Comparison of ENCODE assay signal across 14 cellular contexts in genomic region chr1:108316545-108316944, GRCh38.
A peak's percentile ranks its signal among the peaks of the same experiment; 100 is the strongest.
DNase-seq lines count a peak whose midpoint lies in the region; ATAC-seq, FAIRE-seq and TF ChIP-seq lines count a peak whose summit lies in the region.
"Had no signal": no experiment of that assay in that cellular context is flagged by ENCODE, and none has a peak within 500 bp of the region (broad histone marks: within the 10 kb centered on the region; RNA-seq: fewer than 3 reads in every experiment).

No MANE protein-coding gene starts in this region.

- H4K20me1 ChIP-seq in HCT116 (ENCODE audit: insufficient read depth): no peaks in the 10 kb centered on the region

- H3K27me3 ChIP-seq in HCT116 (ENCODE audit: insufficient read depth, low read length): no peaks in the 10 kb centered on the region
- peaks cover 6% of the 10 kb centered on the region for H3K27me3 ChIP-seq in adipocyte (replicated peaks; ENCODE audit: control insufficient read depth, insufficient read depth, low read length)
- H3K27me3 ChIP-seq in CD8-positive, alpha-beta T cell (ENCODE audit: insufficient read depth, low read length): peaks cover 3% of the 10 kb centered on the region
- H3K27me3 ChIP-seq: SJSA1 had no signal

- H3K4me3 ChIP-seq in AG09309 (ENCODE audit: control insufficient read depth, low read depth, low read length) (no peak overlapping the region), HCT116 (replicated peaks in 1 of 2; ENCODE audit: low read depth in 1 of 2, low read length in 2 of 2) (no peak overlapping the region), adipocyte (ENCODE audit: low read length) (no peak overlapping the region)
- no peak overlapping the region for H3K4me3 ChIP-seq in CD8-positive, alpha-beta T cell (ENCODE audit: low read depth, low read length)
- H3K4me3 ChIP-seq: SJSA1 had no signal

- FAIRE-seq in HTR-8/SVneo (lab: Jason Lieb, UNC): no peak
- FAIRE-seq: frontal cortex had no signal

- H3K27ac Mint-ChIP-seq in CD8-positive, alpha-beta T cell: no peak overlapping the region
- H3K27ac Mint-ChIP-seq: memory B cell had no signal

- TF ChIP-seq CTCF in AG09309 (IDR thresholded peaks at IDR 0.05; ENCODE audit: control insufficient read depth, insufficient read depth, low read depth, low read length, missing control alignments) (peak; percentile 37), HCT116 (IDR thresholded peaks at IDR 0.05 in 2 of 3, conservative IDR thresholded peaks at IDR 0.05 in 1 of 3; ENCODE audit: borderline replicate concordance in 1 of 3, insufficient read depth in 1 of 3, low read depth in 2 of 3, low read length in 2 of 3) (peak; percentile 32 to 53 (median 48); a peak in 4 of 6 replicates)
- TF ChIP-seq CTCF in CD8-positive, alpha-beta T cell (IDR thresholded peaks at IDR 0.05): no peak

- ATAC-seq in HCT116: peak; percentile 63
- ATAC-seq in CD8-positive, alpha-beta T cell: no peak
- ATAC-seq in GM19467 (IDR thresholded peaks at IDR 0.05; ENCODE audit: unreplicated experiment): no peak
- ATAC-seq: sciatic nerve had no signal

- H3K4me1 Mint-ChIP-seq in CD8-positive, alpha-beta T cell (ENCODE audit: low read depth): no peaks in the 10 kb centered on the region
- H3K4me1 Mint-ChIP-seq: memory B cell had no signal

- H3K4me3 Mint-ChIP-seq in CD8-positive, alpha-beta T cell: no peak overlapping the region
- H3K4me3 Mint-ChIP-seq: memory B cell had no signal

- H3K4me1 ChIP-seq in HCT116 (ENCODE audit: control insufficient read depth in 1 of 2, insufficient read depth in 2 of 2, low read length in 2 of 2) (no peaks in the 10 kb centered on the region), adipocyte (ENCODE audit: control insufficient read depth, insufficient read depth, low read length) (no peaks in the 10 kb centered on the region)
- no peaks in the 10 kb centered on the region for H3K4me1 ChIP-seq in CD8-positive, alpha-beta T cell (ENCODE audit: insufficient read depth, low read length)
- H3K4me1 ChIP-seq: SJSA1 had no signal

- H3K4me2 ChIP-seq in HCT116 (ENCODE audit: low read length): no peak overlapping the region

- no peak overlapping the region for H3K9ac ChIP-seq in HCT116 (ENCODE audit: low read length)
- H3K9ac ChIP-seq in adipocyte (ENCODE audit: low read length): no peak overlapping the region

- TF ChIP-seq RAD21 in HCT116 (IDR thresholded peaks at IDR 0.05; ENCODE audit: low read depth): no peak

- no peaks in the 10 kb centered on the region for H3K9me3 Mint-ChIP-seq in CD8-positive, alpha-beta T cell
- H3K9me3 Mint-ChIP-seq: memory B cell had no signal

- intact Hi-C loops in HCT116 (cut with micrococcal nuclease): no loop called here
- intact Hi-C loops in CD8-positive, alpha-beta T cell (cut with DNase I, micrococcal nuclease): no loop called here

- H3K36me3 Mint-ChIP-seq in CD8-positive, alpha-beta T cell: no peaks in the 10 kb centered on the region
- H3K36me3 Mint-ChIP-seq: memory B cell had no signal

- H2AFZ ChIP-seq in HCT116 (ENCODE audit: low read depth, low read length, poor library complexity, severe bottlenecking): peak overlapping the region; percentile 33

- POLR2A ChIA-PET in HCT116 (lab: Charles Lee): no interaction called here
- POLR2A ChIA-PET in CD8-positive, alpha-beta T cell (lab: Charles Lee): no interaction called here

- DNase-seq in AG09309 (ENCODE audit: low read depth) (no peak), HCT116 (ENCODE audit: low read depth, low spot score) (peak; percentile 15), adipocyte (ENCODE audit: low read depth) (peak; percentile 2), kidney glomerular epithelial cell (lab: John Stamatoyannopoulos, UW) (peak; percentile 5), HTR-8/SVneo (ENCODE audit: insufficient read length, low spot score) (no peak), SKM-1 treated with dmso at 0.1 percent for 144 hours (lab: John Stamatoyannopoulos, UW; ENCODE audit: unreplicated experiment) (no peak)
- no peak for DNase-seq in CD8-positive, alpha-beta T cell
- DNase-seq: DND-41, NCI-H187 treated with DMSO at 0.1 percent for 48 hours had no signal

- TF ChIP-seq POLR2A in HCT116 (IDR thresholded peaks at IDR 0.05; ENCODE audit: borderline replicate concordance, extremely low read depth, insufficient read depth, insufficient read length): no peak

- CTCF ChIA-PET in HCT116 (lab: Charles Lee): interaction anchor here (1.0 to 1.3 kb wide), 3 partner anchors 245 to 948 kb away, joined by 3 to 7 read pairs (median 3); no protein-coding TSS in a partner anchor
- CTCF ChIA-PET in CD8-positive, alpha-beta T cell (lab: Charles Lee): no interaction called here

- H3K27ac ChIP-seq in HCT116 (ENCODE audit: low read depth, low read length): no peak overlapping the region
- H3K27ac ChIP-seq in CD8-positive, alpha-beta T cell (ENCODE audit: low read depth, low read length): no peak overlapping the region
- H3K27ac ChIP-seq: SJSA1 had no signal

- no peaks in the 10 kb centered on the region for H3K79me2 ChIP-seq in HCT116 (ENCODE audit: insufficient read depth, low read length)

- RAD21 ChIA-PET in HCT116 (lab: Charles Lee; ENCODE audit: low non-redundant PET in 1 of 2, low total read pairs in 2 of 2, uncharacterized antibody in 2 of 2, unreplicated experiment in 2 of 2): no interaction called here

- peaks cover 14% of the 10 kb centered on the region for H3K27me3 Mint-ChIP-seq in CD8-positive, alpha-beta T cell (ENCODE audit: low read depth)

- H3K9me2 ChIP-seq in HCT116 (ENCODE audit: insufficient read depth): no peaks in the 10 kb centered on the region

- H3K36me3 ChIP-seq in HCT116 (ENCODE audit: control insufficient read depth in 1 of 2, insufficient read depth in 2 of 2, low read length in 2 of 2): no peaks in the 10 kb centered on the region
- no peaks in the 10 kb centered on the region for H3K36me3 ChIP-seq in adipocyte (ENCODE audit: control insufficient read depth, insufficient read depth, low read length, severe bottlenecking)
- H3K36me3 ChIP-seq in CD8-positive, alpha-beta T cell (ENCODE audit: insufficient read depth, low read length): no peaks in the 10 kb centered on the region
- H3K36me3 ChIP-seq: SJSA1 had no signal

- BruUV-seq in HCT116 (replicated peaks; lab: Mats Ljungman, UMichigan): no TSS peak

- no peaks in the 10 kb centered on the region for H3K9me3 ChIP-seq in HCT116 (ENCODE audit: control insufficient read depth in 1 of 2, insufficient read depth in 1 of 2, low read depth in 1 of 2, low read length in 2 of 2)
- H3K9me3 ChIP-seq in adipocyte (ENCODE audit: control insufficient read depth, low read length): no peaks in the 10 kb centered on the region
- H3K9me3 ChIP-seq in CD8-positive, alpha-beta T cell (ENCODE audit: low read length): no peaks in the 10 kb centered on the region
- H3K9me3 ChIP-seq: SJSA1 had no signal

TF ChIP-seq in HCT116, 20 proteins besides CTCF, POLR2A, EP300 and RAD21 (continues in another document):
- TF ChIP-seq YY1 (IDR thresholded peaks at IDR 0.05; ENCODE audit: extremely low read depth, insufficient replicate concordance, low read depth, low read length): no peak
- no peak for TF ChIP-seq EGR1 (IDR thresholded peaks at IDR 0.05; ENCODE audit: low read depth)
- TF ChIP-seq FOSL1 (IDR thresholded peaks at IDR 0.05; ENCODE audit: low read depth): no peak
- TF ChIP-seq EZH2phosphoT487 (IDR thresholded peaks at IDR 0.05; ENCODE audit: borderline replicate concordance): no peak
- no peak for TF ChIP-seq SRF (IDR thresholded peaks at IDR 0.05; ENCODE audit: low read depth)
- TF ChIP-seq ZFX (IDR thresholded peaks at IDR 0.05): no peak
- TF ChIP-seq CBX3 (IDR thresholded peaks at IDR 0.05; ENCODE audit: low read depth): no peak
- TF ChIP-seq CEBPB (IDR thresholded peaks at IDR 0.05; ENCODE audit: low read depth): no peak
- TF ChIP-seq TCF7L2 (IDR thresholded peaks at IDR 0.05; ENCODE audit: borderline replicate concordance, extremely low read depth, insufficient read depth, insufficient read length): no peak
- no peak for TF ChIP-seq ELF1 (IDR thresholded peaks at IDR 0.05; ENCODE audit: borderline replicate concordance, low read depth)
- TF ChIP-seq SIN3A (IDR thresholded peaks at IDR 0.05; ENCODE audit: low read depth): no peak
- no peak for TF ChIP-seq EZH2 (IDR thresholded peaks at IDR 0.05)
- TF ChIP-seq JUND (IDR thresholded peaks at IDR 0.05): no peak
- TF ChIP-seq ZBTB33 (IDR thresholded peaks at IDR 0.05; ENCODE audit: extremely low read depth, insufficient replicate concordance, low read length): no peak

Comparison
In these comparisons a context has a peak if more than half of its experiments do, and no peak if none do; other contexts are left out.
1. DNase-seq: peak in HCT116 (single experiment), adipocyte (single experiment) and kidney glomerular epithelial cell (single experiment); none in AG09309 (single experiment), HTR-8/SVneo (single experiment), SKM-1 treated with dmso at 0.1 percent for 144 hours (single experiment) and CD8-positive, alpha-beta T cell (0 of 7).